ENCODE assay signal across 16 cellular contexts in the genomic region with DNA sequence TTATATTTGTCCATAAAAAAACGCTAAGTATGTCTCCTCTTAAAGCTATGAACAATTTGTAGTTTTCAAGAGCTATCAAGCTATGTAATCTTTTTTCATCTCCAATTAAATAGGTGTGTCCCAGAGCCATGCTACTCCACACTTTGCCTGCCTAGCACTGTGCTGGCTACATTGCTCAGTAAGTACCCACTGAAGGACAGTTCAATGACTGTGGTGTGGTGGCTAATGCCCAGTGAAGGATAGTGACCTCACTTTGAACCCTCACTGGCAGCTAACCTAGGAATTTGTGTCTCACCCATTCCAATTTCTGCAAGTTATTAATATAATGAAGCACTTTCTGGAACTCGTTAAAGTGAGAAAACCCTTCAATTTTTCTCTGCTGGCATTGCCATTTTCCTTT. TPM values are rescaled to one million over a fixed set of nuclear protein-coding genes. Genes with fewer than 3 reads are reported as not detected.
DNase-seq lines count a peak whose midpoint lies in the region; ATAC-seq and TF ChIP-seq lines count a peak whose summit lies in the region.
"Had no signal": no experiment of that assay in that cellular context is flagged by ENCODE, and none has a peak within 500 bp of the region (broad histone marks: within the 10 kb centered on the region; RNA-seq: fewer than 3 reads in every experiment).

No MANE protein-coding gene starts in this region.

- no peak overlapping the region for H2AFZ ChIP-seq in mesenchymal stem cell (ENCODE audit: low read depth, low read length)

- H3K4me1 ChIP-seq in heart left ventricle (peaks cover 0 to 24% (median 8%) of the 10 kb centered on the region in 12 donors), mesenchymal stem cell (ENCODE audit: control insufficient read depth, insufficient read depth, low read depth, low read length) (peaks cover 3% of the 10 kb centered on the region)

- H3K27ac Mint-ChIP-seq in HFFc6: no peak overlapping the region
- H3K27ac Mint-ChIP-seq in activated T-helper 1 cell treated with anti-CD3 and anti-CD28 coated beads, Interleukin-12 subunit alpha, Interleukin-12 subunit beta, Interleukin-2, Interleukin-4 antibody, amounts not matched to agents 30 ng/mL and 10 ng/mL and 1 ng/mL, durations not matched to agents 14 hours and 24 hours and 36 hours: no peak overlapping the region

- H3K79me1 ChIP-seq in mesenchymal stem cell (replicated peaks; ENCODE audit: low read length, poor library complexity, severe bottlenecking): peaks cover 2% of the 10 kb centered on the region

- no peak overlapping the region for H3K23ac ChIP-seq in mesenchymal stem cell (ENCODE audit: low read length in 2 of 2)

- peaks cover 6% of the 10 kb centered on the region for H3K9me3 Mint-ChIP-seq in HFFc6
- no peaks in the 10 kb centered on the region for H3K9me3 Mint-ChIP-seq in activated T-helper 1 cell treated with anti-CD3 and anti-CD28 coated beads, Interleukin-12 subunit alpha, Interleukin-12 subunit beta, Interleukin-2, Interleukin-4 antibody, amounts not matched to agents 30 ng/mL and 10 ng/mL and 1 ng/mL, durations not matched to agents 14 hours and 24 hours and 36 hours

- no peaks in the 10 kb centered on the region for H3K36me3 Mint-ChIP-seq in HFFc6 (ENCODE audit: low read depth)
- no peaks in the 10 kb centered on the region for H3K36me3 Mint-ChIP-seq in activated T-helper 1 cell treated with anti-CD3 and anti-CD28 coated beads, Interleukin-12 subunit alpha, Interleukin-12 subunit beta, Interleukin-2, Interleukin-4 antibody, amounts not matched to agents 30 ng/mL and 10 ng/mL and 1 ng/mL, durations not matched to agents 14 hours and 24 hours and 36 hours (ENCODE audit: low read depth)
- H3K36me3 Mint-ChIP-seq: CD4-positive, alpha-beta memory T cell had no signal

- H3K9me3 ChIP-seq in heart left ventricle (no peaks in the 10 kb centered on the region), mesenchymal stem cell (ENCODE audit: control insufficient read depth, low read length) (no peaks in the 10 kb centered on the region)

- no peaks in the 10 kb centered on the region for H3K36me3 ChIP-seq in heart left ventricle
- H3K36me3 ChIP-seq in mesenchymal stem cell (ENCODE audit: control insufficient read depth in 1 of 2, insufficient read depth in 2 of 2, low read depth in 1 of 2, low read length in 2 of 2): no peaks in the 10 kb centered on the region

- H3K18ac ChIP-seq in mesenchymal stem cell (ENCODE audit: low read depth in 1 of 2, low read length in 2 of 2): peak overlapping the region in 1 of 2 experiments; percentile 5

- H2BK120ac ChIP-seq in mesenchymal stem cell (ENCODE audit: low read depth, low read length): no peak overlapping the region

- H4K91ac ChIP-seq in mesenchymal stem cell (ENCODE audit: low read length): no peak overlapping the region

- no peak overlapping the region for H3K4me2 ChIP-seq in mesenchymal stem cell (ENCODE audit: low read length, poor library complexity, severe bottlenecking)

- no peak overlapping the region for H2BK12ac ChIP-seq in mesenchymal stem cell (ENCODE audit: low read length in 2 of 2)

- peak in 2 of 5 donors; percentile 10 to 25 for DNase-seq in heart left ventricle
- DNase-seq in cardiac septum (ENCODE audit: low spot score): no peak
- no peak for DNase-seq in left cardiac atrium
- DNase-seq in mesenchymal stem cell: no peak
- no peak for DNase-seq in HFFc6
- DNase-seq in activated T-helper 1 cell treated with anti-CD3 and anti-CD28 coated beads, Interleukin-12 subunit alpha, Interleukin-12 subunit beta, Interleukin-2, Interleukin-4 antibody, amounts not matched to agents 30 ng/mL and 10 ng/mL and 1 ng/mL, durations not matched to agents 14 hours and 24 hours and 36 hours (ENCODE audit: low spot score): no peak
- DNase-seq in NCI-H524 (lab: John Stamatoyannopoulos, UW): no peak
- DNase-seq: C1 segment of cervical spinal cord; Calu3; CD4-positive, alpha-beta memory T cell; COR-L47; DMS53; DMS79 treated with DMSO at 0.1 percent for 48 hours; GF-D8; H7; HCEC 1CT had no signal

- H3K4me3 ChIP-seq in heart left ventricle: no peak overlapping the region
- no peak overlapping the region for H3K4me3 ChIP-seq in mesenchymal stem cell (ENCODE audit: insufficient read depth in 1 of 2, low read depth in 1 of 2, low read length in 2 of 2)

- H3K4ac ChIP-seq in mesenchymal stem cell (ENCODE audit: low read depth in 1 of 2, low read length in 2 of 2): no peak overlapping the region

- H2BK5ac ChIP-seq in mesenchymal stem cell (ENCODE audit: low read depth, low read length, poor library complexity, severe bottlenecking): no peak overlapping the region

- no peak overlapping the region for H3K4me3 Mint-ChIP-seq in HFFc6
- H3K4me3 Mint-ChIP-seq in activated T-helper 1 cell treated with anti-CD3 and anti-CD28 coated beads, Interleukin-12 subunit alpha, Interleukin-12 subunit beta, Interleukin-2, Interleukin-4 antibody, amounts not matched to agents 30 ng/mL and 10 ng/mL and 1 ng/mL, durations not matched to agents 14 hours and 24 hours and 36 hours: no peak overlapping the region

- H2BK15ac ChIP-seq in mesenchymal stem cell (ENCODE audit: low read depth, poor library complexity, severe bottlenecking): no peak overlapping the region

- intact Hi-C loops in heart left ventricle (cut with DNase I): no loop called here
- intact Hi-C loops in cardiac septum (cut with DNase I): no loop called here
- intact Hi-C loops in left cardiac atrium (cut with DNase I): no loop called here
- intact Hi-C loops in activated T-helper 1 cell treated with anti-CD3 and anti-CD28 coated beads, Interleukin-12 subunit alpha, Interleukin-12 subunit beta, Interleukin-2, Interleukin-4 antibody, amounts not matched to agents 30 ng/mL and 10 ng/mL and 1 ng/mL, durations not matched to agents 14 hours and 24 hours and 36 hours (cut with micrococcal nuclease): no loop called here

- ATAC-seq in heart left ventricle (peak; percentile 70 to 90 (median 86)), left cardiac atrium (peak; percentile 50 to 72)

- TF ChIP-seq POLR2A in heart left ventricle (IDR thresholded peaks at IDR 0.05): no peak

- WGBS in heart left ventricle, 4 donors: 75 to 84% (median 80%) methylated on average over 2 of the region's 2 CpGs
- 96% methylated on average over 1 of the region's 2 CpGs for WGBS in mesenchymal stem cell

- peaks cover 15% of the 10 kb centered on the region for H3K4me1 Mint-ChIP-seq in HFFc6 (ENCODE audit: low read depth)
- peaks cover 14% of the 10 kb centered on the region for H3K4me1 Mint-ChIP-seq in activated T-helper 1 cell treated with anti-CD3 and anti-CD28 coated beads, Interleukin-12 subunit alpha, Interleukin-12 subunit beta, Interleukin-2, Interleukin-4 antibody, amounts not matched to agents 30 ng/mL and 10 ng/mL and 1 ng/mL, durations not matched to agents 14 hours and 24 hours and 36 hours (ENCODE audit: low read depth)
- H3K4me1 Mint-ChIP-seq: CD4-positive, alpha-beta memory T cell had no signal

- H3K14ac ChIP-seq in mesenchymal stem cell (ENCODE audit: low read length in 2 of 2): no peak overlapping the region

- H2AK5ac ChIP-seq in mesenchymal stem cell (ENCODE audit: low read length, severe bottlenecking): peak overlapping the region; percentile 5

- H4K8ac ChIP-seq in mesenchymal stem cell (ENCODE audit: low read length): no peak overlapping the region

- H3K27me3 ChIP-seq in heart left ventricle (no peaks in the 10 kb centered on the region), mesenchymal stem cell (ENCODE audit: control insufficient read depth in 1 of 2, insufficient read depth in 1 of 2, low read length in 2 of 2) (no peaks in the 10 kb centered on the region)

- H3K27me3 Mint-ChIP-seq in HFFc6 (ENCODE audit: insufficient read depth): peaks cover 16% of the 10 kb centered on the region
- H3K27me3 Mint-ChIP-seq in activated T-helper 1 cell treated with anti-CD3 and anti-CD28 coated beads, Interleukin-12 subunit alpha, Interleukin-12 subunit beta, Interleukin-2, Interleukin-4 antibody, amounts not matched to agents 30 ng/mL and 10 ng/mL and 1 ng/mL, durations not matched to agents 14 hours and 24 hours and 36 hours (ENCODE audit: insufficient read depth): peaks cover 5% of the 10 kb centered on the region

- no peak for TF ChIP-seq CTCF in heart left ventricle (IDR thresholded peaks at IDR 0.05)
- TF ChIP-seq CTCF in HFFc6 (IDR thresholded peaks at IDR 0.05): no peak

- H3K9ac ChIP-seq in mesenchymal stem cell (ENCODE audit: low read length): no peak overlapping the region

- no peak overlapping the region for H3K27ac ChIP-seq in heart left ventricle
- no peak overlapping the region for H3K27ac ChIP-seq in mesenchymal stem cell (ENCODE audit: low read length, poor library complexity, severe bottlenecking)

RNA-seq across cellular contexts. Expression of a gene that starts 14.4 kb away (rescaled TPM):
- total RNA-seq in heart left ventricle: 10 to 100 TPM; 10.0 to 31.7 (median 19.0) TPM
- 1 to 10 TPM; 4.9 to 7.4 TPM for polyA plus RNA-seq in heart left ventricle
- 24.3 TPM for total RNA-seq in cardiac septum
- total RNA-seq in left cardiac atrium: 10 to 100 TPM; 11.2 to 11.6 TPM
- polyA plus RNA-seq in mesenchymal stem cell (2013, experiment 1 of 2): 13.5 TPM
- 14.5 TPM for polyA plus RNA-seq in mesenchymal stem cell (2013, experiment 2 of 2)
- 10 to 100 TPM; 17.4 to 23.2 (median 22.3) TPM for total RNA-seq in HFFc6 (2021; fragmentation: NEBNext Ultra II Directional; extraction: Animal tissue kit (Norgen Biotek cat#: 25700))
- total RNA-seq in activated T-helper 1 cell treated with anti-CD3 and anti-CD28 coated beads, Interleukin-12 subunit alpha, Interleukin-12 subunit beta, Interleukin-2, Interleukin-4 antibody, amounts not matched to agents 30 ng/mL and 10 ng/mL and 1 ng/mL, durations not matched to agents 14 hours and 24 hours and 36 hours: 21.6 TPM in 2 replicates
